ENCODE assay signal across 2 cellular contexts in the genomic region with DNA sequence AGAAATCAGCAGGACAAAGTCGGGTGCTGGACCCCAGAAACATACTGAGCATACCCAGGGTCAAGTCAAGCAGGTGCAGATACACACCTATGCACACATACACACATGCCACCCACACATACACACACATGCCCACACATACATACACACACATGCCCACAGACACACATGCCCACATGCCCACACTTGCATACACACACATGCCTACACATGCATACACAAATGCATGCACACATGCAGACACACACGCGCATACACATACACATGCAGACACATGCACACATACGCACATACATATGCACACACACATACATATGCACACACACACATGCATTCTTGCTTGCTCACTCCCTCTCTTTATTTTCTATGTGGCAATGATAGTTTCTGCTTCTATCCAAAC.
A peak's percentile ranks its signal among the peaks of the same experiment; 100 is the strongest.
TF ChIP-seq lines count a peak whose summit lies in the region.

No MANE protein-coding gene starts in this region.

TF ChIP-seq in HEK293, 187 proteins besides CTCF, POLR2A, EP300 and RAD21:
- TF ChIP-seq ZNF132 (tag by site-specific recombination; IDR thresholded peaks at IDR 0.05; ENCODE audit: borderline replicate concordance) (no peak), ZIC2 (tag by site-specific recombination; IDR thresholded peaks at IDR 0.05) (no peak), YY2 (tag by site-specific recombination; IDR thresholded peaks at IDR 0.05) (no peak), EGR2 (tag by site-specific recombination; IDR thresholded peaks at IDR 0.05; ENCODE audit: low read depth) (peak; percentile 68), ZFHX2 (tag by site-specific recombination; conservative IDR thresholded peaks at IDR 0.05) (peak; percentile 73), YY1 (tag by site-specific recombination; IDR thresholded peaks at IDR 0.05) (no peak)
- TF ChIP-seq, protein P1, sequence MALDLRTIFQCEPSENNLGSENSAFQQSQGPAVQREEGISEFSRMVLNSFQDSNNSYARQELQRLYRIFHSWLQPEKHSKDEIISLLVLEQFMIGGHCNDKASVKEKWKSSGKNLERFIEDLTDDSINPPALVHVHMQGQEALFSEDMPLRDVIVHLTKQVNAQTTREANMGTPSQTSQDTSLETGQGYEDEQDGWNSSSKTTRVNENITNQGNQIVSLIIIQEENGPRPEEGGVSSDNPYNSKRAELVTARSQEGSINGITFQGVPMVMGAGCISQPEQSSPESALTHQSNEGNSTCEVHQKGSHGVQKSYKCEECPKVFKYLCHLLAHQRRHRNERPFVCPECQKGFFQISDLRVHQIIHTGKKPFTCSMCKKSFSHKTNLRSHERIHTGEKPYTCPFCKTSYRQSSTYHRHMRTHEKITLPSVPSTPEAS (tag by site-specific recombination; IDR thresholded peaks at IDR 0.05) = peak; percentile 77
TF ChIP-seq in HEK293: peak in this region for 3.

TF ChIP-seq in H1, 55 proteins besides CTCF, POLR2A, EP300 and RAD21:
- TF ChIP-seq MAFK (IDR thresholded peaks at IDR 0.05; ENCODE audit: low read depth, low read length) (no peak), RXRA (IDR thresholded peaks at IDR 0.05; ENCODE audit: insufficient read depth, low read depth, low read length) (no peak), BCL11A (IDR thresholded peaks at IDR 0.05; ENCODE audit: low read depth in 2 of 2, low read length in 2 of 2) (no peak), SIRT6 (IDR thresholded peaks at IDR 0.05; ENCODE audit: low read length) (no peak), CTBP2 (IDR thresholded peaks at IDR 0.05; ENCODE audit: borderline replicate concordance, insufficient read depth, insufficient read length, low read length) (no peak), SIN3A (conservative IDR thresholded peaks at IDR 0.05 in 1 of 2, IDR thresholded peaks at IDR 0.05 in 1 of 2; ENCODE audit: low read depth in 1 of 2, low read length in 2 of 2) (no peak), POU5F1 (IDR thresholded peaks at IDR 0.05; ENCODE audit: low read depth, low read length) (no peak), ASH2L (IDR thresholded peaks at IDR 0.05; ENCODE audit: low read length) (no peak), YY1 (IDR thresholded peaks at IDR 0.05; ENCODE audit: low read depth, low read length) (no peak), SRF (IDR thresholded peaks at IDR 0.05; ENCODE audit: low read depth, low read length) (no peak), PHF8 (conservative IDR thresholded peaks at IDR 0.05; ENCODE audit: low read depth, low read length) (no peak), CBX8 (IDR thresholded peaks at IDR 0.05; ENCODE audit: borderline replicate concordance, low read depth, low read length) (no peak)
